ENCODE assay signal across 8 cellular contexts in the genomic region with DNA sequence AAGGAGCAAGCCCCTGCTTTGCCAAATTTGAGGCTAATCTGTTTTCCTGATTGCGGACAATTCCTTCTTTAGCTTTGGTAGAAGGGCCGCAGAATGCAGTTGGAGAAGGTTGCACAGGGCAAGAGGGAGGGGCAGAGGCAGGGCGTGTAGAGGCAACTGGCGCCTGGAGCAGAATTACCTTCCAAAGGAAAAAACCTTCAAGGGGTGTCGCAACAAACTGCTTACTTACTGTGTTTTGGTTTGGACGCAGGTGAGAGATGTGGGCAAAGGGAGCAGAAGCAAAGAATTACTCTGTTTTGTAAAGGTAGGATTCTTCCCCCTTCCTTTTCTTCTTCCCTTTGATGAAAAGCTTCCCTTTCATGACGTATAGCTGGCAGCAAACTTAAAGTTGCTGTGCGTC. TPM values are rescaled to one million over a fixed set of nuclear protein-coding genes. Genes with fewer than 3 reads are reported as not detected.
"Had no signal": no experiment of that assay in that cellular context is flagged by ENCODE, and none has a peak within 500 bp of the region (broad histone marks: within the 10 kb centered on the region; RNA-seq: fewer than 3 reads in every experiment).

No MANE protein-coding gene starts in this region.

RNA-seq across cellular contexts. Expression of a gene that starts 3.6 kb away (rescaled TPM):
- total RNA-seq: activated CD8-positive, alpha-beta memory T cell treated with anti-CD3 and anti-CD28 coated beads, Interleukin-2, amount 10 ng/mL, durations not matched to agents 7 days and 5 days; activated CD8-positive, alpha-beta T cell treated with anti-CD3 and anti-CD28 coated beads, Interleukin-2, amount 10 ng/mL, durations not matched to agents 7 days and 5 days; activated T-helper 2 cell treated with anti-CD3 and anti-CD28 coated beads, Interferon-gamma antibody, Interleukin-2, Interleukin-4, amounts not matched to agents 10 μg/mL and 5 μg/mL and 100 μg/mL, durations not matched to agents 14 hours and 24 hours and 36 hours; dermis blood vessel endothelial cell; left ventricle myocardium superior; lung microvascular endothelial cell; mesenteric fat pad; osteoblast had no signal
